1 cellular context compared by ENCODE assay signal in genomic region chr12:131928765-131929529, GRCh38.
TF ChIP-seq lines count a peak whose summit lies in the region.

Gene PUS1, plus strand, starts transcription at chr12:131929276. Its CDS starts 447 bp downstream, at chr12:131929723.

TF ChIP-seq in H1, 55 proteins besides CTCF, POLR2A, EP300 and RAD21 (continued from another document):
- TF ChIP-seq CHD7 (IDR thresholded peaks at IDR 0.05; ENCODE audit: insufficient replicate concordance, low read length) (no peak), KDM4A (IDR thresholded peaks at IDR 0.05; ENCODE audit: low read depth, low read length, severe bottlenecking) (peak; percentile 65), TCF12 (IDR thresholded peaks at IDR 0.05; ENCODE audit: low read depth, low read length) (no peak), NANOG (IDR thresholded peaks at IDR 0.05; ENCODE audit: insufficient read depth, low read depth, low read length, poor library complexity, severe bottlenecking) (no peak), SP1 (IDR thresholded peaks at IDR 0.05; ENCODE audit: low read depth, low read length) (no peak), ASH2L (IDR thresholded peaks at IDR 0.05; ENCODE audit: low read length) (no peak), POU5F1 (IDR thresholded peaks at IDR 0.05; ENCODE audit: low read depth, low read length) (no peak), CREB1 (IDR thresholded peaks at IDR 0.05) (peak; percentile 54; the same call in 1 of the 2 replicates), RXRA (IDR thresholded peaks at IDR 0.05; ENCODE audit: insufficient read depth, low read depth, low read length) (no peak), RNF2 (IDR thresholded peaks at IDR 0.05; ENCODE audit: borderline replicate concordance, low read depth, low read length, missing control alignments, poor library complexity, severe bottlenecking) (no peak), MAX (IDR thresholded peaks at IDR 0.05) (peak; percentile 99), KDM5A (IDR thresholded peaks at IDR 0.05; ENCODE audit: low read length) (no peak), SIN3A (conservative IDR thresholded peaks at IDR 0.05 in 1 of 2, IDR thresholded peaks at IDR 0.05 in 1 of 2; ENCODE audit: low read depth in 1 of 2, low read length in 2 of 2) (peak; percentile 93 to 96), HDAC6 (IDR thresholded peaks at IDR 0.05; ENCODE audit: low read depth, low read length) (no peak), CHD1 (IDR thresholded peaks at IDR 0.05; ENCODE audit: low read depth, low read length) (no peak), JUND (IDR thresholded peaks at IDR 0.05; ENCODE audit: low read length) (no peak), TBP (IDR thresholded peaks at IDR 0.05; ENCODE audit: low read depth, low read length) (peak; percentile 51; the same call in 1 of the 2 replicates), SP2 (IDR thresholded peaks at IDR 0.05; ENCODE audit: low read length) (no peak), PHF8 (conservative IDR thresholded peaks at IDR 0.05; ENCODE audit: low read depth, low read length) (peak; percentile 71), ATF2 (IDR thresholded peaks at IDR 0.05; ENCODE audit: low read length) (no peak), TEAD4 (IDR thresholded peaks at IDR 0.05; ENCODE audit: low read depth, low read length) (no peak), TAF7 (optimal IDR thresholded peaks at IDR 0.05; ENCODE audit: borderline replicate concordance, low read depth, low read length) (peak; percentile 63), TAF1 (IDR thresholded peaks at IDR 0.05; ENCODE audit: low read depth, low read length) (peak; percentile 85), HDAC2 (IDR thresholded peaks at IDR 0.05; ENCODE audit: borderline replicate concordance in 1 of 2, low read depth in 2 of 2, low read length in 2 of 2) (peak in 1 of 2 experiments; percentile 12; a peak in 1 of 4 replicates), E2F6 (IDR thresholded peaks at IDR 0.05) (peak; percentile 75), JUN (IDR thresholded peaks at IDR 0.05; ENCODE audit: low read depth, low read length) (no peak), RFX5 (IDR thresholded peaks at IDR 0.05; ENCODE audit: borderline replicate concordance, low read depth, low read length) (no peak), SIX5 (IDR thresholded peaks at IDR 0.05; ENCODE audit: low read depth, low read length) (no peak), USF2 (IDR thresholded peaks at IDR 0.05; ENCODE audit: low read length) (peak; percentile 79)
